ENCODE assay signal across 24 cellular contexts in genomic region chr17:82905130-82905529, GRCh38.
"Had no signal": no experiment of that assay in that cellular context is flagged by ENCODE, and none has a peak within 500 bp of the region (broad histone marks: within the 10 kb centered on the region; RNA-seq: fewer than 3 reads in every experiment).

No MANE protein-coding gene starts in this region.

- FAIRE-seq: keratinocyte had no signal

- H3K9me3 Mint-ChIP-seq: immature natural killer cell, memory B cell, naive B cell, nephron, type B pancreatic cell had no signal

- DNase-seq: colonic mucosa; dermis blood vessel endothelial cell; esophagus squamous epithelium; foreskin fibroblast; glutamatergic neuron; immature natural killer cell; left cardiac atrium; left ventricle myocardium inferior; lower lobe of right lung; midbrain; naive B cell; sigmoid colon; stimulated activated CD4-positive, alpha-beta T cell treated with anti-CD3 and anti-CD28 coated beads, Interleukin-2, amount 100 ng/mL, for 24 hours; stimulated activated CD4-positive, alpha-beta T cell treated with anti-CD3 and anti-CD28 coated beads, Interleukin-4, amount 100 ng/mL, for 4 hours; stimulated activated naive CD4-positive, alpha-beta T cell; thyroid gland; uterus had no signal

- H3K36me3 ChIP-seq: colonic mucosa, uterus had no signal

- H3K4me3 ChIP-seq: colonic mucosa, esophagus squamous epithelium, gastroesophageal sphincter, left ventricle myocardium inferior, lower lobe of right lung, sigmoid colon, skin epidermis, suprapubic skin, thyroid gland, uterus had no signal

- H3K27me3 ChIP-seq: colonic mucosa, esophagus squamous epithelium, gastroesophageal sphincter, sigmoid colon, suprapubic skin, thyroid gland, uterus had no signal

- H3K27ac Mint-ChIP-seq: immature natural killer cell, memory B cell, naive B cell, nephron, type B pancreatic cell had no signal

- H3K4me3 Mint-ChIP-seq: immature natural killer cell, memory B cell, naive B cell, nephron, type B pancreatic cell had no signal

- H3K4me1 ChIP-seq: colonic mucosa, left ventricle myocardium inferior, lower lobe of right lung, sigmoid colon, thyroid gland, uterus had no signal

- H3K9me3 ChIP-seq: colonic mucosa, esophagus squamous epithelium, gastroesophageal sphincter, left ventricle myocardium inferior, lower lobe of right lung, sigmoid colon, suprapubic skin, thyroid gland, uterus had no signal

- H3K27ac ChIP-seq: colonic mucosa, esophagus squamous epithelium, gastroesophageal sphincter, left ventricle myocardium inferior, lower lobe of right lung, sigmoid colon, skin epidermis, suprapubic skin, thyroid gland, uterus had no signal

- ATAC-seq: gastroesophageal sphincter, left cardiac atrium, lower lobe of right lung had no signal

- H3K27me3 Mint-ChIP-seq: memory B cell, type B pancreatic cell had no signal
